9 cellular contexts compared by ENCODE assay signal in genomic region chr6:142927904-142928303, GRCh38. TPM values are rescaled to one million over a fixed set of nuclear protein-coding genes. Genes with fewer than 3 reads are reported as not detected.
DNase-seq lines count a peak whose midpoint lies in the region; ATAC-seq and TF ChIP-seq lines count a peak whose summit lies in the region.
"Had no signal": no experiment of that assay in that cellular context is flagged by ENCODE, and none has a peak within 500 bp of the region (broad histone marks: within the 10 kb centered on the region; RNA-seq: fewer than 3 reads in every experiment).

No MANE protein-coding gene starts in this region.

- intact Hi-C loops in activated naive CD4-positive, alpha-beta T cell treated with anti-CD3 and anti-CD28 coated beads for 36 hours (cut with micrococcal nuclease) = no loop called here

- H3K27ac Mint-ChIP-seq in activated naive CD4-positive, alpha-beta T cell treated with anti-CD3 and anti-CD28 coated beads for 36 hours = peak overlapping the region; percentile 97
- H3K27ac Mint-ChIP-seq in WTC11 = no peak overlapping the region

- peaks cover 12% of the 10 kb centered on the region for H3K36me3 Mint-ChIP-seq in activated naive CD4-positive, alpha-beta T cell treated with anti-CD3 and anti-CD28 coated beads for 36 hours (ENCODE audit: low read depth)
- H3K36me3 Mint-ChIP-seq in WTC11 = no peaks in the 10 kb centered on the region

- H3K4me1 Mint-ChIP-seq in activated naive CD4-positive, alpha-beta T cell treated with anti-CD3 and anti-CD28 coated beads for 36 hours (ENCODE audit: low read depth) = peaks cover 59% of the 10 kb centered on the region
- peaks cover 52% of the 10 kb centered on the region for H3K4me1 Mint-ChIP-seq in WTC11

- POLR2A ChIA-PET in WTC11 (lab: Charles Lee) = no interaction called here

- H3K27ac ChIP-seq in thoracic aorta = no peak overlapping the region
- no peak overlapping the region for H3K27ac ChIP-seq in caudate nucleus (ENCODE audit: low read depth, low read length)

- no peaks in the 10 kb centered on the region for H3K27me3 ChIP-seq in thoracic aorta (replicated peaks; ENCODE audit: insufficient read depth)

- H3K36me3 ChIP-seq in thoracic aorta = no peaks in the 10 kb centered on the region

- H3K4me3 ChIP-seq in fibroblast of villous mesenchyme (ENCODE audit: low read depth, low read length) = peak overlapping the region; percentile 66
- peak overlapping the region; percentile 74 for H3K4me3 ChIP-seq in thoracic aorta

- CTCF ChIA-PET in activated naive CD4-positive, alpha-beta T cell treated with anti-CD3 and anti-CD28 coated beads for 36 hours (lab: Charles Lee) = interaction anchor here (1.4 to 2.4 kb wide), 2 partner anchors 15 to 45 kb away, joined by 3 to 7 read pairs; no protein-coding TSS in a partner anchor
- CTCF ChIA-PET in WTC11 (lab: Charles Lee) = no interaction called here

- peaks cover 3 to 18% of the 10 kb centered on the region in 2 donors for H3K4me1 ChIP-seq in thoracic aorta (ENCODE audit: control insufficient read depth in 1 of 2, low read depth in 2 of 2)

- no peak for TF ChIP-seq CTCF in WTC11 (IDR thresholded peaks at IDR 0.05)
- TF ChIP-seq CTCF in fibroblast of villous mesenchyme (IDR thresholded peaks at IDR 0.05; ENCODE audit: insufficient read depth, low read depth, low read length) = no peak
- no peak for TF ChIP-seq CTCF in thoracic aorta (IDR thresholded peaks at IDR 0.05)

- peak overlapping the region; percentile 86 for H3K4me3 Mint-ChIP-seq in activated naive CD4-positive, alpha-beta T cell treated with anti-CD3 and anti-CD28 coated beads for 36 hours
- H3K4me3 Mint-ChIP-seq in WTC11 = peak overlapping the region; percentile 75

- H3K9me3 Mint-ChIP-seq in activated naive CD4-positive, alpha-beta T cell treated with anti-CD3 and anti-CD28 coated beads for 36 hours = no peaks in the 10 kb centered on the region
- H3K9me3 Mint-ChIP-seq in WTC11 = no peaks in the 10 kb centered on the region

- no peaks in the 10 kb centered on the region for H3K27me3 Mint-ChIP-seq in activated naive CD4-positive, alpha-beta T cell treated with anti-CD3 and anti-CD28 coated beads for 36 hours (ENCODE audit: low read depth)
- H3K27me3 Mint-ChIP-seq in WTC11 (ENCODE audit: low read depth) = no peaks in the 10 kb centered on the region; the same call in none of the 2 replicates

- DNase-seq in activated naive CD4-positive, alpha-beta T cell treated with anti-CD3 and anti-CD28 coated beads for 36 hours = no peak
- no peak for DNase-seq in activated naive CD4-positive, alpha-beta T cell (lab: John Stamatoyannopoulos, UW)
- no peak for DNase-seq in WTC11 (ENCODE audit: low spot score)
- peak; percentile 51 for DNase-seq in fibroblast of villous mesenchyme (ENCODE audit: low read depth)
- no peak for DNase-seq in thoracic aorta (ENCODE audit: low spot score)
- no peak for DNase-seq in caudate nucleus (lab: John Stamatoyannopoulos, UW)
- DNase-seq: mucosa of descending colon had no signal

- H3K9me3 ChIP-seq in thoracic aorta = no peaks in the 10 kb centered on the region
- H3K9me3 ChIP-seq: mucosa of descending colon had no signal

- no peak for ATAC-seq in WTC11
- no peak for ATAC-seq in thoracic aorta (ENCODE audit: insufficient number of reproducible peaks, low FRiP score, low read depth)
- no peak for ATAC-seq in GM18867 (IDR thresholded peaks at IDR 0.05; ENCODE audit: unreplicated experiment)
- no peak for ATAC-seq in GM19452 (IDR thresholded peaks at IDR 0.05; ENCODE audit: unreplicated experiment)

TF ChIP-seq in WTC11, 78 proteins besides CTCF, POLR2A, EP300 and RAD21 (continues in another document):
- TF ChIP-seq ZNF423 (CRISPR knock-in tag; IDR thresholded peaks at IDR 0.05) (no peak), RELA (CRISPR knock-in tag; IDR thresholded peaks at IDR 0.05; ENCODE audit: borderline replicate concordance) (no peak), ZNF425 (CRISPR knock-in tag; conservative IDR thresholded peaks at IDR 0.05) (no peak), ZNF138 (CRISPR knock-in tag; conservative IDR thresholded peaks at IDR 0.05) (no peak), ZNF281 (CRISPR knock-in tag; IDR thresholded peaks at IDR 0.05) (no peak), SOX15 (CRISPR knock-in tag; IDR thresholded peaks at IDR 0.05) (no peak), CREM (CRISPR knock-in tag; IDR thresholded peaks at IDR 0.05) (no peak), ZNF532 (CRISPR knock-in tag; IDR thresholded peaks at IDR 0.05; ENCODE audit: borderline replicate concordance) (no peak), ZNF416 (CRISPR knock-in tag; IDR thresholded peaks at IDR 0.05) (no peak), TCF7 (CRISPR knock-in tag; IDR thresholded peaks at IDR 0.05; ENCODE audit: low read depth) (no peak), IRF1 (CRISPR knock-in tag; IDR thresholded peaks at IDR 0.05) (no peak)

RNA-seq across cellular contexts. Expression of gene HIVEP2, which starts 17.1 kb away (rescaled TPM):
- total RNA-seq in activated naive CD4-positive, alpha-beta T cell treated with anti-CD3 and anti-CD28 coated beads for 36 hours = 10 to 100 TPM; 22.0 to 24.1 TPM
- total RNA-seq in WTC11 (2021) (8.6 to 11.5 TPM (median 9.1 TPM) in 3 replicates), fibroblast of villous mesenchyme (18.0 and 28.9 TPM in 2 replicates), thoracic aorta (10 to 100 TPM; 32.9 to 51.7 TPM)
